26 cellular contexts compared by ENCODE assay signal in genomic region chr1:40226187-40226586, GRCh38. TPM values are rescaled to one million over a fixed set of nuclear protein-coding genes. Genes with fewer than 3 reads are reported as not detected.
"Had no signal": no experiment of that assay in that cellular context is flagged by ENCODE, and none has a peak within 500 bp of the region (broad histone marks: within the 10 kb centered on the region; RNA-seq: fewer than 3 reads in every experiment).

No MANE protein-coding gene starts in this region.

- H3K27ac Mint-ChIP-seq: naive thymus-derived CD8-positive, alpha-beta T cell; type B pancreatic cell had no signal

- H3K9me3 Mint-ChIP-seq: type B pancreatic cell had no signal

- H3K27me3 ChIP-seq: heart left ventricle, neutrophil, right atrium auricular region had no signal

- H3K4me1 ChIP-seq: heart left ventricle, right atrium auricular region had no signal

- H3K27me3 Mint-ChIP-seq: naive thymus-derived CD8-positive, alpha-beta T cell; type B pancreatic cell had no signal

- ATAC-seq: esophagus mucosa; heart left ventricle; left lobe of liver; naive thymus-derived CD8-positive, alpha-beta T cell had no signal

- H3K4me3 Mint-ChIP-seq: naive thymus-derived CD8-positive, alpha-beta T cell; type B pancreatic cell had no signal

- DNase-seq: effector memory CD4-positive, alpha-beta T cell; heart left ventricle; hypothalamus; kidney glomerular epithelial cell; mammary epithelial cell; naive thymus-derived CD8-positive, alpha-beta T cell; posterior cingulate gyrus; stimulated activated CD4-positive, alpha-beta T cell treated with anti-CD3 and anti-CD28 coated beads, Interleukin-2, amount 100 ng/mL, for 48 hours; stimulated activated naive CD4-positive, alpha-beta T cell treated with Interleukin-2 at 50 U/mL for 16 hours had no signal

- H3K27ac ChIP-seq: heart left ventricle, neutrophil, right atrium auricular region had no signal

- FAIRE-seq: endometrium, frontal cortex, islet of Langerhans, urothelium cell line had no signal

- H3K4me3 ChIP-seq: heart left ventricle, right atrium auricular region, smooth muscle cell had no signal

- H3K9me3 ChIP-seq: heart left ventricle, neutrophil, right atrium auricular region had no signal

RNA-seq across cellular contexts. Expression of gene TMCO2, which starts 21.6 kb away (rescaled TPM):
- total RNA-seq: esophagus mucosa; fibroblast of lung; frontal cortex; glomerular endothelial cell; heart left ventricle; left lobe of liver; lower leg skin; mammary epithelial cell; mesenteric fat pad; mononuclear cell; naive thymus-derived CD8-positive, alpha-beta T cell; osteoblast; right atrium auricular region; smooth muscle cell had no signal
- polyA plus RNA-seq: fibroblast of lung; heart left ventricle; mammary epithelial cell; naive thymus-derived CD8-positive, alpha-beta T cell; neural cell; smooth muscle cell had no signal
